ENCODE assay signal across 18 cellular contexts in genomic region chr5:1639757-1640156, GRCh38.
"Had no signal": no experiment of that assay in that cellular context is flagged by ENCODE, and none has a peak within 500 bp of the region (broad histone marks: within the 10 kb centered on the region; RNA-seq: fewer than 3 reads in every experiment).

No MANE protein-coding gene starts in this region.

- H3K4me3 Mint-ChIP-seq: activated naive CD8-positive, alpha-beta T cell treated with anti-CD3 and anti-CD28 coated beads, Interleukin-2, amount 10 ng/mL, durations not matched to agents 7 days and 5 days; activated T-helper 1 cell treated with anti-CD3 and anti-CD28 coated beads, Interleukin-12 subunit alpha, Interleukin-12 subunit beta, Interleukin-2, Interleukin-4 antibody, amounts not matched to agents 30 ng/mL and 10 ng/mL and 1 ng/mL, durations not matched to agents 14 hours and 24 hours and 36 hours; naive thymus-derived CD4-positive, alpha-beta T cell; stimulated activated naive CD8-positive, alpha-beta T cell treated with anti-CD3 and anti-CD28 coated beads, Interleukin-15, Interleukin-2, amounts not matched to agents 100 ng/mL and 50 ng/mL, for 24 hours had no signal

- H3K4me1 ChIP-seq: psoas muscle had no signal

- H3K36me3 Mint-ChIP-seq: activated naive CD8-positive, alpha-beta T cell treated with anti-CD3 and anti-CD28 coated beads, Interleukin-2, amount 10 ng/mL, durations not matched to agents 7 days and 5 days; naive thymus-derived CD4-positive, alpha-beta T cell had no signal

- H3K27ac Mint-ChIP-seq: activated naive CD8-positive, alpha-beta T cell treated with anti-CD3 and anti-CD28 coated beads, Interleukin-2, amount 10 ng/mL, durations not matched to agents 7 days and 5 days; activated T-helper 1 cell treated with anti-CD3 and anti-CD28 coated beads, Interleukin-12 subunit alpha, Interleukin-12 subunit beta, Interleukin-2, Interleukin-4 antibody, amounts not matched to agents 30 ng/mL and 10 ng/mL and 1 ng/mL, durations not matched to agents 14 hours and 24 hours and 36 hours; naive thymus-derived CD4-positive, alpha-beta T cell; stimulated activated naive CD8-positive, alpha-beta T cell treated with anti-CD3 and anti-CD28 coated beads, Interleukin-15, Interleukin-2, amounts not matched to agents 100 ng/mL and 50 ng/mL, for 24 hours had no signal

- ATAC-seq: activated CD4-positive, CD25-positive, alpha-beta regulatory T cell treated with anti-CD3 and anti-CD28 coated beads, Interleukin-2, amount 50 U/mL, for 24 hours; body of pancreas; naive thymus-derived CD4-positive, alpha-beta T cell; psoas muscle; right cardiac atrium had no signal

- H3K9me3 Mint-ChIP-seq: activated naive CD8-positive, alpha-beta T cell treated with anti-CD3 and anti-CD28 coated beads, Interleukin-2, amount 10 ng/mL, durations not matched to agents 7 days and 5 days; activated T-helper 1 cell treated with anti-CD3 and anti-CD28 coated beads, Interleukin-12 subunit alpha, Interleukin-12 subunit beta, Interleukin-2, Interleukin-4 antibody, amounts not matched to agents 30 ng/mL and 10 ng/mL and 1 ng/mL, durations not matched to agents 14 hours and 24 hours and 36 hours; naive thymus-derived CD4-positive, alpha-beta T cell; stimulated activated naive CD8-positive, alpha-beta T cell treated with anti-CD3 and anti-CD28 coated beads, Interleukin-15, Interleukin-2, amounts not matched to agents 100 ng/mL and 50 ng/mL, for 24 hours had no signal

- H3K4me3 ChIP-seq: body of pancreas, hepatocyte, psoas muscle, skin epidermis, tibial nerve had no signal

- DNase-seq: activated CD4-positive, alpha-beta T cell treated with anti-CD3 and anti-CD28 coated beads, Interleukin-2, amount 50 U/mL, for 1 hour; activated naive CD8-positive, alpha-beta T cell treated with anti-CD3 and anti-CD28 coated beads, Interleukin-2, amount 10 ng/mL, durations not matched to agents 7 days and 5 days; amygdala; body of pancreas; foreskin fibroblast; mesenchymal stem cell; naive thymus-derived CD4-positive, alpha-beta T cell; right cardiac atrium; stimulated activated CD4-positive, alpha-beta T cell treated with anti-CD3 and anti-CD28 coated beads, Interleukin-15, amount 100 ng/mL, for 24 hours; stimulated activated CD4-positive, alpha-beta T cell treated with anti-CD3 and anti-CD28 coated beads, Interleukin-2, amount 100 ng/mL, for 48 hours; T1000 had no signal

- H3K36me3 ChIP-seq: tibial nerve had no signal

- H3K9me3 ChIP-seq: body of pancreas, psoas muscle, tibial nerve had no signal
